8 cellular contexts compared by ENCODE assay signal in genomic region chr7:64902461-64902805, GRCh38. TPM values are rescaled to one million over a fixed set of nuclear protein-coding genes. Genes with fewer than 3 reads are reported as not detected.
A peak's percentile ranks its signal among the peaks of the same experiment; 100 is the strongest.
DNase-seq lines count a peak whose midpoint lies in the region; ATAC-seq and TF ChIP-seq lines count a peak whose summit lies in the region.
"Not testable (repeated sequence)": the region's sequence is repeated elsewhere in the genome, so short reads cannot be mapped to it uniquely, and the experiment has no call there.

No MANE protein-coding gene starts in this region.

- POLR2A ChIA-PET in CD4-positive, alpha-beta T cell (lab: Charles Lee), result interaction anchor here (0.5 to 3.2 kb wide), 14 partner anchors 11 to 1942 kb away, joined by 3 to 28 read pairs (median 8); partner anchors contain the start of genes ERV3-1, ZNF107, ZNF138 and ZNF680
- POLR2A ChIA-PET in activated naive CD8-positive, alpha-beta T cell treated with anti-CD3 and anti-CD28 coated beads, Interleukin-2, amount 10 ng/mL, durations not matched to agents 7 days and 5 days (lab: Charles Lee), result interaction anchor here (1.0 to 2.8 kb wide), 10 partner anchors 14 to 977 kb away, joined by 3 to 25 read pairs (median 8); partner anchors contain the start of genes ERV3-1, ZNF107, ZNF138 and ZNF736

- not testable (repeated sequence) for H3K9me3 ChIP-seq in CD4-positive, alpha-beta T cell (ENCODE audit: control insufficient read depth, low read length); esophagus muscularis mucosa; right lobe of liver; ovary; thoracic aorta

- not testable (repeated sequence) for H3K36me3 ChIP-seq in KMS-11 (ENCODE audit: insufficient read depth); esophagus muscularis mucosa; right lobe of liver; ovary; thoracic aorta

- not testable (repeated sequence) for H3K9me3 Mint-ChIP-seq in CD4-positive, alpha-beta T cell; activated naive CD8-positive, alpha-beta T cell treated with anti-CD3 and anti-CD28 coated beads, Interleukin-2, amount 10 ng/mL, durations not matched to agents 7 days and 5 days
- peaks cover 14% of the 10 kb centered on the region for H3K9me3 Mint-ChIP-seq in T-helper 2 cell treated with Interferon-gamma antibody and Interleukin-4, amounts not matched to agents 5 μg/mL and 100 μg/mL, for 36 hours

- H3K4me3 ChIP-seq in KMS-11 (IDR thresholded peaks at IDR 0.05; ENCODE audit: insufficient read depth, low read depth, low read length), result not testable (repeated sequence)
- H3K4me3 ChIP-seq in esophagus muscularis mucosa (peak overlapping the region; percentile 76 to 92 (median 78)), right lobe of liver (peak overlapping the region; percentile 73 to 85 (median 76)), ovary (peak overlapping the region; percentile 58), thoracic aorta (peak overlapping the region; percentile 92)

- H3K27me3 ChIP-seq in CD4-positive, alpha-beta T cell (ENCODE audit: control insufficient read depth, insufficient read depth, low read length); KMS-11 (ENCODE audit: insufficient read depth, low read depth); esophagus muscularis mucosa; right lobe of liver; ovary; thoracic aorta (replicated peaks; ENCODE audit: insufficient read depth): not testable (repeated sequence)

- H4K20me1 ChIP-seq in KMS-11 (ENCODE audit: insufficient read depth), result not testable (repeated sequence)

- DNase-seq in CD4-positive, alpha-beta T cell; T-helper 2 cell treated with Interferon-gamma antibody and Interleukin-4, amounts not matched to agents 5 μg/mL and 100 μg/mL, for 36 hours (ENCODE audit: low spot score); activated naive CD8-positive, alpha-beta T cell treated with anti-CD3 and anti-CD28 coated beads, Interleukin-2, amount 10 ng/mL, durations not matched to agents 7 days and 5 days; esophagus muscularis mucosa (ENCODE audit: extremely low spot score); right lobe of liver; ovary; thoracic aorta (ENCODE audit: low spot score): not testable (repeated sequence)

- H3K4me2 ChIP-seq in KMS-11, result peak overlapping the region; percentile 69; the same call in 1 of the 2 replicates

- peaks cover 31% of the 10 kb centered on the region; the same call in 1 of the 2 replicates for H3K79me2 ChIP-seq in KMS-11 (ENCODE audit: insufficient read depth, low read depth)

- H3K4me1 Mint-ChIP-seq in CD4-positive, alpha-beta T cell (ENCODE audit: low read depth), result peaks cover 45% of the 10 kb centered on the region
- peaks cover 20% of the 10 kb centered on the region for H3K4me1 Mint-ChIP-seq in T-helper 2 cell treated with Interferon-gamma antibody and Interleukin-4, amounts not matched to agents 5 μg/mL and 100 μg/mL, for 36 hours (ENCODE audit: low read depth)
- H3K4me1 Mint-ChIP-seq in activated naive CD8-positive, alpha-beta T cell treated with anti-CD3 and anti-CD28 coated beads, Interleukin-2, amount 10 ng/mL, durations not matched to agents 7 days and 5 days, result peaks cover 24% of the 10 kb centered on the region

- peak overlapping the region; percentile 81; the same call in 1 of the 2 replicates for H2AFZ ChIP-seq in KMS-11 (ENCODE audit: low read depth)

- WGBS in esophagus muscularis mucosa, result 66% methylated on average over 11 of the region's 11 CpGs
- 47% methylated on average over 8 of the region's 11 CpGs for WGBS in right lobe of liver (ENCODE audit: insufficient coverage, low coverage, low lambda C conversion rate, missing lambda C conversion rate)
- 36 to 56% (median 51%) methylated on average over 11 of the region's 11 CpGs for WGBS in ovary, 3 donors

- TF ChIP-seq CTCF in CD4-positive, alpha-beta T cell (IDR thresholded peaks at IDR 0.05); KMS-11 (conservative IDR thresholded peaks at IDR 0.05; ENCODE audit: low read depth, low read length); esophagus muscularis mucosa (IDR thresholded peaks at IDR 0.05); right lobe of liver (IDR thresholded peaks at IDR 0.05); ovary (IDR thresholded peaks at IDR 0.05); thoracic aorta (IDR thresholded peaks at IDR 0.05): not testable (repeated sequence)

- H3K27me3 Mint-ChIP-seq in CD4-positive, alpha-beta T cell; T-helper 2 cell treated with Interferon-gamma antibody and Interleukin-4, amounts not matched to agents 5 μg/mL and 100 μg/mL, for 36 hours (ENCODE audit: low read depth); activated naive CD8-positive, alpha-beta T cell treated with anti-CD3 and anti-CD28 coated beads, Interleukin-2, amount 10 ng/mL, durations not matched to agents 7 days and 5 days: not testable (repeated sequence)

- peak overlapping the region; percentile 99 for H3K4me3 Mint-ChIP-seq in CD4-positive, alpha-beta T cell
- peak overlapping the region; percentile 98 for H3K4me3 Mint-ChIP-seq in T-helper 2 cell treated with Interferon-gamma antibody and Interleukin-4, amounts not matched to agents 5 μg/mL and 100 μg/mL, for 36 hours
- peak overlapping the region; percentile 97 for H3K4me3 Mint-ChIP-seq in activated naive CD8-positive, alpha-beta T cell treated with anti-CD3 and anti-CD28 coated beads, Interleukin-2, amount 10 ng/mL, durations not matched to agents 7 days and 5 days

- H3K36me3 Mint-ChIP-seq in CD4-positive, alpha-beta T cell (ENCODE audit: low read depth), result peaks cover 14% of the 10 kb centered on the region
- H3K36me3 Mint-ChIP-seq in T-helper 2 cell treated with Interferon-gamma antibody and Interleukin-4, amounts not matched to agents 5 μg/mL and 100 μg/mL, for 36 hours (ENCODE audit: low read depth), result peaks cover 27% of the 10 kb centered on the region
- H3K36me3 Mint-ChIP-seq in activated naive CD8-positive, alpha-beta T cell treated with anti-CD3 and anti-CD28 coated beads, Interleukin-2, amount 10 ng/mL, durations not matched to agents 7 days and 5 days, result peaks cover 22% of the 10 kb centered on the region

- H3K27ac ChIP-seq in CD4-positive, alpha-beta T cell (ENCODE audit: low read depth, low read length); KMS-11; right lobe of liver; ovary; thoracic aorta: not testable (repeated sequence)
- peak overlapping the region in 1 of 4 donors; percentile 90 for H3K27ac ChIP-seq in esophagus muscularis mucosa (replicated peaks in 1 of 4)

- H3K9ac ChIP-seq in KMS-11, result not testable (repeated sequence)

- CTCF ChIA-PET in CD4-positive, alpha-beta T cell (lab: Charles Lee), result not testable (repeated sequence)

- not testable (repeated sequence) for H3K4me1 ChIP-seq in KMS-11 (ENCODE audit: low read depth, poor library complexity, severe bottlenecking); right lobe of liver; ovary (ENCODE audit: insufficient read depth)
- H3K4me1 ChIP-seq in esophagus muscularis mucosa (peaks cover 9 to 23% (median 19%) of the 10 kb centered on the region in 4 donors), thoracic aorta (ENCODE audit: control insufficient read depth in 1 of 2, low read depth in 2 of 2) (peaks cover 5 to 14% of the 10 kb centered on the region in 2 donors)

- H3K27ac Mint-ChIP-seq in CD4-positive, alpha-beta T cell, result peak overlapping the region; percentile 94
- peak overlapping the region; percentile 68 for H3K27ac Mint-ChIP-seq in T-helper 2 cell treated with Interferon-gamma antibody and Interleukin-4, amounts not matched to agents 5 μg/mL and 100 μg/mL, for 36 hours
- peak overlapping the region; percentile 82 for H3K27ac Mint-ChIP-seq in activated naive CD8-positive, alpha-beta T cell treated with anti-CD3 and anti-CD28 coated beads, Interleukin-2, amount 10 ng/mL, durations not matched to agents 7 days and 5 days

- not testable (repeated sequence) for TF ChIP-seq EP300 in esophagus muscularis mucosa (IDR thresholded peaks at IDR 0.05); ovary (IDR thresholded peaks at IDR 0.05)

- intact Hi-C loops in CD4-positive, alpha-beta T cell (cut with DNase I, micrococcal nuclease), result loop anchor here (2.0 to 10.0 kb wide), 9 partner anchors 104 to 1082 kb away; partner anchors contain the start of genes ZNF680 (in 2 of the 2), ERV3-1 (in 1 of the 2), GUSB (in 1 of the 2) and ZNF138 (in 1 of the 2)
- intact Hi-C loops in esophagus muscularis mucosa (cut with DNase I); right lobe of liver (cut with DNase I); ovary (cut with DNase I): not testable (repeated sequence)

- not testable (repeated sequence) for ATAC-seq in CD4-positive, alpha-beta T cell (ENCODE audit: poor library complexity); activated naive CD8-positive, alpha-beta T cell treated with anti-CD3 and anti-CD28 coated beads, Interleukin-2, amount 10 ng/mL, durations not matched to agents 7 days and 5 days (ENCODE audit: low read depth); right lobe of liver; thoracic aorta (ENCODE audit: insufficient number of reproducible peaks, low FRiP score, low read depth)

- TF ChIP-seq POLR2A in esophagus muscularis mucosa (IDR thresholded peaks at IDR 0.05; ENCODE audit: low read depth); right lobe of liver (IDR thresholded peaks at IDR 0.05); ovary (IDR thresholded peaks at IDR 0.05): not testable (repeated sequence)

RNA-seq across cellular contexts. Expression of gene ZNF273, which starts 0.6 kb away (rescaled TPM):
- 1 to 10 TPM; 6.8 TPM for total RNA-seq in CD4-positive, alpha-beta T cell
- total RNA-seq in activated naive CD8-positive, alpha-beta T cell treated with anti-CD3 and anti-CD28 coated beads, Interleukin-2, amount 10 ng/mL, durations not matched to agents 7 days and 5 days, result 10 to 100 TPM; 10.9 to 12.6 TPM
- total RNA-seq in esophagus muscularis mucosa, result 1 to 10 TPM; 2.7 to 8.3 (median 3.4) TPM
- total RNA-seq in right lobe of liver, result under 1 TPM; 0.24 to 1.00 (median 0.78) TPM
- total RNA-seq in ovary, result 10 to 100 TPM in 1 of 7 donors, 1 to 10 TPM in 6; 4.4 to 13.0 (median 7.3) TPM
- polyA plus RNA-seq in ovary, result 1 to 10 TPM; 4.8 to 5.2 TPM
- total RNA-seq in thoracic aorta, result 1 to 10 TPM; 6.6 to 9.2 TPM
